Comparison of ENCODE assay signal across 14 cellular contexts in the genomic region with DNA sequence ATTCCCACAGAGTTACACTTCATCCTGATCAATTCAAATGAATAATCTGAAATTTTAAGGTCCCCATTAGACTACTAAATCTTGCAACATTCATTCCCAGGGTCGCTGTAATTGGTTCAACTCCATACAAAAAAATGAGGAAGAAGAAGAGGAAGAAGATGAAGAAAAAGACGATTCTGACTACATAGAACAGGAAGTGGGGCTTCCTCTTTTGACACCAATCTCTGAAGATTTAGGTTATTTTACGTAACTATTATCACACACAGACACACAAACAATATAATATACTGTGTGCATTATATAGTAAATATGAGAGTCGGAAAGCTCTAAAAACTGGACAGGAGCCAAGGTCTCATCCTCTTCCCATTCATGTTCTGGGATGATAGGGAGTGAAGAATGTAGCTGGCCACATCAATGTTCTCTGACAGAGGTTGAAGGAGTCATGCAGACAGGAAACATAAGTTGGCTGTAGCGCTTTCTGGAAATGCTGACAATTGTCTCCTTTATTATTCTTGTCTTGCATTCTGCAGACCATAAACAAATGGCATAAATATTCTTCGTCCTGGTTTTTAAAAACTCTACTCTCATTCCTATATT. TPM values are rescaled to one million over a fixed set of nuclear protein-coding genes. Genes with fewer than 3 reads are reported as not detected.
DNase-seq lines count a peak whose midpoint lies in the region; ATAC-seq and TF ChIP-seq lines count a peak whose summit lies in the region.
"Had no signal": no experiment of that assay in that cellular context is flagged by ENCODE, and none has a peak within 500 bp of the region (broad histone marks: within the 10 kb centered on the region; RNA-seq: fewer than 3 reads in every experiment).

No MANE protein-coding gene starts in this region.

- ATAC-seq in right lobe of liver, result peak in 3 of 4 donors; percentile 59 to 83 (median 65)
- ATAC-seq: activated CD8-positive, alpha-beta T cell treated with anti-CD3 and anti-CD28 coated beads for 36 hours; psoas muscle had no signal

- in situ Hi-C loops in KBM-7 (cut with MboI; ENCODE audit: low pct_unique_long_range_greater_than_20kb, low sequenced_read_pairs), result no loop called here

- TF ChIP-seq CTCF in right lobe of liver (IDR thresholded peaks at IDR 0.05), result no peak

- DNase-seq in KBM-7 (peak; percentile 72), RPMI7951 (ENCODE audit: low read depth) (peak; percentile 2), right lobe of liver (no peak), H4 (ENCODE audit: low spot score) (no peak)
- DNase-seq in effector memory CD4-positive, alpha-beta T cell, result no peak
- DNase-seq: activated CD8-positive, alpha-beta T cell treated with anti-CD3 and anti-CD28 coated beads for 36 hours; CD4-positive, alpha-beta T cell; endodermal cell; foreskin fibroblast; naive B cell; NCI-H748 treated with DMSO at 0.1 percent for 48 hours; psoas muscle had no signal

- no peaks in the 10 kb centered on the region for H3K4me1 ChIP-seq in right lobe of liver
- H3K4me1 ChIP-seq in effector memory CD4-positive, alpha-beta T cell (ENCODE audit: control insufficient read depth, insufficient read depth, low read length, poor library complexity, severe bottlenecking), result no peaks in the 10 kb centered on the region
- H3K4me1 ChIP-seq: psoas muscle, SJSA1 had no signal

- 54% methylated on average over 6 of the region's 6 CpGs for whole genome bisulfite sequencing in right lobe of liver (ENCODE audit: insufficient coverage, low coverage, low lambda C conversion rate, missing lambda C conversion rate)

- no peaks in the 10 kb centered on the region for H3K36me3 ChIP-seq in right lobe of liver
- H3K36me3 ChIP-seq in effector memory CD4-positive, alpha-beta T cell (ENCODE audit: control insufficient read depth, insufficient read depth, low read length), result peaks cover 4% of the 10 kb centered on the region

- no peaks in the 10 kb centered on the region for H3K27me3 ChIP-seq in right lobe of liver
- no peaks in the 10 kb centered on the region for H3K27me3 ChIP-seq in effector memory CD4-positive, alpha-beta T cell (replicated peaks; ENCODE audit: control insufficient read depth, insufficient read depth, low read length, poor library complexity, severe bottlenecking)
- H3K27me3 ChIP-seq: SJSA1 had no signal

- H3K27ac ChIP-seq in right lobe of liver, result no peak overlapping the region
- no peak overlapping the region for H3K27ac ChIP-seq in effector memory CD4-positive, alpha-beta T cell (ENCODE audit: insufficient read depth, low read length, poor library complexity, severe bottlenecking)
- H3K27ac ChIP-seq: psoas muscle, SJSA1 had no signal

- no peak overlapping the region for H3K4me3 ChIP-seq in right lobe of liver
- no peak overlapping the region for H3K4me3 ChIP-seq in effector memory CD4-positive, alpha-beta T cell (ENCODE audit: insufficient read depth, low read depth, low read length, poor library complexity, severe bottlenecking)
- H3K4me3 ChIP-seq: psoas muscle, SJSA1 had no signal

- intact Hi-C loops in right lobe of liver (cut with DNase I), result no loop called here

- no peaks in the 10 kb centered on the region for H3K9me3 ChIP-seq in right lobe of liver
- H3K9me3 ChIP-seq in effector memory CD4-positive, alpha-beta T cell (ENCODE audit: control insufficient read depth, low read length), result no peaks in the 10 kb centered on the region
- H3K9me3 ChIP-seq: psoas muscle, SJSA1 had no signal

- TF ChIP-seq POLR2A in right lobe of liver (IDR thresholded peaks at IDR 0.05), result no peak

RNA-seq across cellular contexts. Expression of a gene that starts 13.3 kb away (rescaled TPM):
- not detected in 2 replicates for total RNA-seq in RPMI7951 (2014; rRNA removed; shearing (Covaris generic))
- under 1 TPM in 3 of 6 experiments, not detected in 3; 0.06 to 0.18 (median 0.16) TPM for total RNA-seq in right lobe of liver
- 0.06 and 0.27 TPM in 2 replicates for total RNA-seq in H4 (2014; rRNA removed; shearing (Covaris generic))
- total RNA-seq: MCF 10A had no signal

RNA-seq across cellular contexts. Expression of a gene that starts 39.0 kb away (rescaled TPM):
- 14.8 and 18.7 TPM in 2 replicates for total RNA-seq in RPMI7951 (2014; rRNA removed; shearing (Covaris generic))
- 1 to 10 TPM; 3.0 to 5.9 (median 4.3) TPM for total RNA-seq in right lobe of liver
- total RNA-seq in H4 (2014; rRNA removed; shearing (Covaris generic)), result 9.9 and 10.7 TPM in 2 replicates

RNA-seq across cellular contexts. Expression of a gene that starts 51.4 kb away (rescaled TPM):
- total RNA-seq in RPMI7951 (2014; rRNA removed; shearing (Covaris generic)), result 7.2 and 8.1 TPM in 2 replicates
- total RNA-seq in right lobe of liver, result 1 to 10 TPM in 5 of 6 experiments, under 1 TPM in 1; 0.98 to 2.5 (median 2.0) TPM
- 2.6 and 3.4 TPM in 2 replicates for total RNA-seq in H4 (2014; rRNA removed; shearing (Covaris generic))

RNA-seq across cellular contexts. Expression of a gene that starts 58.3 kb away (rescaled TPM):
- 41.9 and 54.5 TPM in 2 replicates for total RNA-seq in RPMI7951 (2014; rRNA removed; shearing (Covaris generic))
- 10 to 100 TPM; 14.8 to 22.1 (median 21.2) TPM for total RNA-seq in right lobe of liver
- total RNA-seq in H4 (2014; rRNA removed; shearing (Covaris generic)), result 31.0 and 32.5 TPM in 2 replicates

Comparison
In these comparisons a context has a peak if more than half of its experiments do, and no peak if none do; other contexts are left out.
1. DNase-seq: peak in KBM-7 (single experiment) and RPMI7951 (single experiment); none in right lobe of liver (0 of 3), H4 (single experiment) and effector memory CD4-positive, alpha-beta T cell (0 of 3).